ENCODE assay signal across 14 cellular contexts in the genomic region with DNA sequence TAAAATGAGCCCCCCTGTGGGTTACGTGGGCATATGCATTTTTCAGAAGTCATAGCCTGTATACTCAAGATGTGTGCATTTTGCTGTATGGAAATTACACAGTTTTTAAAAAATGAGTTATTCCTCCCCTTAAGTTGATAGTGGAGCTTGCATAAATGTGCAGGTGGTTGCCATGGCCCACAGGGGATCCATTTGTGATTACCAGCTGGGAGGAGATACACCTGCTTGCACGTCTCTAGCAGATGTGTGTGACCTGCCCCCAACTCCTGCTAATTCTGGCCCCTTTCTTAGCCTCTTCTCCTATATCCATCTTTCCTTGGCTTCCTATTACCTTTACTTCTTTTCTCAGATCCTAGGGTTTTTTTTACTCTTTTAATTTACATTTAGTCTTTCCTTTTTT.
"Had no signal": no experiment of that assay in that cellular context is flagged by ENCODE, and none has a peak within 500 bp of the region (broad histone marks: within the 10 kb centered on the region; RNA-seq: fewer than 3 reads in every experiment).

No MANE protein-coding gene starts in this region.

- H3K27me3 ChIP-seq: cardiac muscle cell, dorsolateral prefrontal cortex, heart right ventricle, ovary, tibial artery had no signal

- H3K9me3 Mint-ChIP-seq: activated CD4-positive, alpha-beta T cell treated with anti-CD3 and anti-CD28 coated beads, Interleukin-2, amount 10 ng/mL, durations not matched to agents 7 days and 5 days; activated naive CD4-positive, alpha-beta T cell treated with anti-CD3 and anti-CD28 coated beads for 36 hours; activated T-helper 17 cell treated with anti-CD3 and anti-CD28 coated beads, Interleukin-2, amount 50 U/mL, for 72 hours; endodermal cell; stimulated activated effector memory CD8-positive, alpha-beta T cell treated with anti-CD3 and anti-CD28 coated beads, Interleukin-12 subunit alpha, Interleukin-12 subunit beta, amount 100 ng/mL, for 72 hours had no signal

- H3K27ac ChIP-seq: cardiac muscle cell, dorsolateral prefrontal cortex, heart right ventricle, lower lobe of right lung, ovary, tibial artery had no signal

- DNase-seq: activated CD4-positive, alpha-beta T cell treated with anti-CD3 and anti-CD28 coated beads, Interleukin-2, amount 10 ng/mL, durations not matched to agents 7 days and 5 days; activated CD8-positive, alpha-beta memory T cell treated with anti-CD3 and anti-CD28 coated beads for 24 hours; activated naive CD4-positive, alpha-beta T cell treated with anti-CD3 and anti-CD28 coated beads for 36 hours; dorsolateral prefrontal cortex; endodermal cell; heart right ventricle; left colon; lower lobe of right lung; naive B cell; ovary; tibial artery had no signal

- H3K27ac Mint-ChIP-seq: activated CD4-positive, alpha-beta T cell treated with anti-CD3 and anti-CD28 coated beads, Interleukin-2, amount 10 ng/mL, durations not matched to agents 7 days and 5 days; activated naive CD4-positive, alpha-beta T cell treated with anti-CD3 and anti-CD28 coated beads for 36 hours; activated T-helper 17 cell treated with anti-CD3 and anti-CD28 coated beads, Interleukin-2, amount 50 U/mL, for 72 hours; endodermal cell; naive B cell; stimulated activated effector memory CD8-positive, alpha-beta T cell treated with anti-CD3 and anti-CD28 coated beads, Interleukin-12 subunit alpha, Interleukin-12 subunit beta, amount 100 ng/mL, for 72 hours had no signal

- H3K9me3 ChIP-seq: lower lobe of right lung, ovary, tibial artery had no signal

- H3K36me3 ChIP-seq: cardiac muscle cell, heart right ventricle, lower lobe of right lung, ovary, tibial artery had no signal

- H3K36me3 Mint-ChIP-seq: naive B cell; stimulated activated effector memory CD8-positive, alpha-beta T cell treated with anti-CD3 and anti-CD28 coated beads, Interleukin-12 subunit alpha, Interleukin-12 subunit beta, amount 100 ng/mL, for 72 hours had no signal

- H3K4me1 ChIP-seq: lower lobe of right lung, tibial artery had no signal

- H3K4me3 ChIP-seq: cardiac muscle cell, dorsolateral prefrontal cortex, heart right ventricle, lower lobe of right lung, ovary, tibial artery had no signal

- H3K4me3 Mint-ChIP-seq: activated CD4-positive, alpha-beta T cell treated with anti-CD3 and anti-CD28 coated beads, Interleukin-2, amount 10 ng/mL, durations not matched to agents 7 days and 5 days; activated naive CD4-positive, alpha-beta T cell treated with anti-CD3 and anti-CD28 coated beads for 36 hours; activated T-helper 17 cell treated with anti-CD3 and anti-CD28 coated beads, Interleukin-2, amount 50 U/mL, for 72 hours; endodermal cell; naive B cell; stimulated activated effector memory CD8-positive, alpha-beta T cell treated with anti-CD3 and anti-CD28 coated beads, Interleukin-12 subunit alpha, Interleukin-12 subunit beta, amount 100 ng/mL, for 72 hours had no signal

- H3K4me1 Mint-ChIP-seq: activated CD4-positive, alpha-beta T cell treated with anti-CD3 and anti-CD28 coated beads, Interleukin-2, amount 10 ng/mL, durations not matched to agents 7 days and 5 days; activated T-helper 17 cell treated with anti-CD3 and anti-CD28 coated beads, Interleukin-2, amount 50 U/mL, for 72 hours; naive B cell; stimulated activated effector memory CD8-positive, alpha-beta T cell treated with anti-CD3 and anti-CD28 coated beads, Interleukin-12 subunit alpha, Interleukin-12 subunit beta, amount 100 ng/mL, for 72 hours had no signal
